ENCODE assay signal across 8 cellular contexts in genomic region chrX:123962006-123962485, GRCh38. TPM values are rescaled to one million over a fixed set of nuclear protein-coding genes. Genes with fewer than 3 reads are reported as not detected.
A peak's percentile ranks its signal among the peaks of the same experiment; 100 is the strongest.
DNase-seq lines count a peak whose midpoint lies in the region; ATAC-seq and TF ChIP-seq lines count a peak whose summit lies in the region.

No MANE protein-coding gene starts in this region.

- H3K9me3 ChIP-seq in SK-N-MC (ENCODE audit: low read depth, low read length): no peaks in the 10 kb centered on the region

- H3K27ac Mint-ChIP-seq in activated naive CD4-positive, alpha-beta T cell treated with anti-CD3 and anti-CD28 coated beads for 36 hours: peak overlapping the region; percentile 99
- peak overlapping the region; percentile 99 for H3K27ac Mint-ChIP-seq in osteocyte (ENCODE audit: unreplicated experiment)

- H3K4me1 Mint-ChIP-seq in activated naive CD4-positive, alpha-beta T cell treated with anti-CD3 and anti-CD28 coated beads for 36 hours (ENCODE audit: low read depth): peaks cover 26% of the 10 kb centered on the region
- peaks cover 21% of the 10 kb centered on the region for H3K4me1 Mint-ChIP-seq in osteocyte (ENCODE audit: unreplicated experiment)

- no peaks in the 10 kb centered on the region for H3K27me3 Mint-ChIP-seq in activated naive CD4-positive, alpha-beta T cell treated with anti-CD3 and anti-CD28 coated beads for 36 hours (ENCODE audit: low read depth)
- H3K27me3 Mint-ChIP-seq in osteocyte (ENCODE audit: unreplicated experiment): no peaks in the 10 kb centered on the region

- peak overlapping the region; percentile 98 for H3K27ac ChIP-seq in SK-N-MC

- TF ChIP-seq CTCF in epithelial cell of proximal tubule (conservative IDR thresholded peaks at IDR 0.05; ENCODE audit: low read depth, low read length) (no peak), osteocyte (IDR thresholded peaks at IDR 0.05) (no peak)

- peak overlapping the region; percentile 98 for H3K9ac ChIP-seq in SK-N-MC (ENCODE audit: insufficient read length)

- intact Hi-C loops in activated naive CD4-positive, alpha-beta T cell treated with anti-CD3 and anti-CD28 coated beads for 36 hours (cut with micrococcal nuclease): loop anchor here (2.0 to 5.0 kb wide), 4 partner anchors 49 to 1335 kb away; no protein-coding TSS in a partner anchor

- H3K4me3 Mint-ChIP-seq in activated naive CD4-positive, alpha-beta T cell treated with anti-CD3 and anti-CD28 coated beads for 36 hours: peak overlapping the region; percentile 96
- peak overlapping the region; percentile 82 for H3K4me3 Mint-ChIP-seq in osteocyte (ENCODE audit: unreplicated experiment)

- H3K36me3 ChIP-seq in SK-N-MC (ENCODE audit: insufficient read depth, low read length): no peaks in the 10 kb centered on the region

- H3K9me3 Mint-ChIP-seq in activated naive CD4-positive, alpha-beta T cell treated with anti-CD3 and anti-CD28 coated beads for 36 hours: no peaks in the 10 kb centered on the region
- no peaks in the 10 kb centered on the region for H3K9me3 Mint-ChIP-seq in osteocyte (ENCODE audit: unreplicated experiment)

- H3K4me3 ChIP-seq in SK-N-MC: peak overlapping the region; percentile 91
- H3K4me3 ChIP-seq in epithelial cell of proximal tubule (ENCODE audit: low read depth, low read length): peak overlapping the region; percentile 80

- CTCF ChIA-PET in activated naive CD4-positive, alpha-beta T cell treated with anti-CD3 and anti-CD28 coated beads for 36 hours (lab: Charles Lee): interaction anchor here (1.5 to 1.6 kb wide), 2 partner anchors 15 to 56 kb away, joined by 4 to 5 read pairs; no protein-coding TSS in a partner anchor

- no peak for DNase-seq in activated naive CD4-positive, alpha-beta T cell treated with anti-CD3 and anti-CD28 coated beads for 36 hours
- no peak for DNase-seq in activated naive CD4-positive, alpha-beta T cell treated with anti-CD3 and anti-CD28 coated beads, Interleukin-2, amount 50 U/mL, for 16 hours
- DNase-seq in SK-N-MC (ENCODE audit: low read depth, low spot score) (peak; percentile 34), epithelial cell of proximal tubule (ENCODE audit: low read depth) (no peak), osteocyte (ENCODE audit: extremely low spot score, unreplicated experiment) (no peak), cortex of kidney (lab: John Stamatoyannopoulos, UW) (no peak), ecto neural progenitor cell (ENCODE audit: low spot score) (no peak)

- H3K36me3 Mint-ChIP-seq in activated naive CD4-positive, alpha-beta T cell treated with anti-CD3 and anti-CD28 coated beads for 36 hours (ENCODE audit: low read depth): peaks cover 10% of the 10 kb centered on the region
- H3K36me3 Mint-ChIP-seq in osteocyte (ENCODE audit: unreplicated experiment): no peaks in the 10 kb centered on the region

- ATAC-seq in HG02610 (IDR thresholded peaks at IDR 0.05; ENCODE audit: unreplicated experiment): no peak

RNA-seq across cellular contexts. Expression of gene STAG2, which starts 0.5 kb away (rescaled TPM):
- total RNA-seq in activated naive CD4-positive, alpha-beta T cell treated with anti-CD3 and anti-CD28 coated beads for 36 hours: 10 to 100 TPM; 84.5 to 86.0 TPM
- 37.3 and 45.3 TPM in 2 replicates for total RNA-seq in epithelial cell of proximal tubule
- total RNA-seq in osteocyte: 72.7 and 73.4 TPM in 2 replicates
